8 cellular contexts compared by ENCODE assay signal in the genomic region with DNA sequence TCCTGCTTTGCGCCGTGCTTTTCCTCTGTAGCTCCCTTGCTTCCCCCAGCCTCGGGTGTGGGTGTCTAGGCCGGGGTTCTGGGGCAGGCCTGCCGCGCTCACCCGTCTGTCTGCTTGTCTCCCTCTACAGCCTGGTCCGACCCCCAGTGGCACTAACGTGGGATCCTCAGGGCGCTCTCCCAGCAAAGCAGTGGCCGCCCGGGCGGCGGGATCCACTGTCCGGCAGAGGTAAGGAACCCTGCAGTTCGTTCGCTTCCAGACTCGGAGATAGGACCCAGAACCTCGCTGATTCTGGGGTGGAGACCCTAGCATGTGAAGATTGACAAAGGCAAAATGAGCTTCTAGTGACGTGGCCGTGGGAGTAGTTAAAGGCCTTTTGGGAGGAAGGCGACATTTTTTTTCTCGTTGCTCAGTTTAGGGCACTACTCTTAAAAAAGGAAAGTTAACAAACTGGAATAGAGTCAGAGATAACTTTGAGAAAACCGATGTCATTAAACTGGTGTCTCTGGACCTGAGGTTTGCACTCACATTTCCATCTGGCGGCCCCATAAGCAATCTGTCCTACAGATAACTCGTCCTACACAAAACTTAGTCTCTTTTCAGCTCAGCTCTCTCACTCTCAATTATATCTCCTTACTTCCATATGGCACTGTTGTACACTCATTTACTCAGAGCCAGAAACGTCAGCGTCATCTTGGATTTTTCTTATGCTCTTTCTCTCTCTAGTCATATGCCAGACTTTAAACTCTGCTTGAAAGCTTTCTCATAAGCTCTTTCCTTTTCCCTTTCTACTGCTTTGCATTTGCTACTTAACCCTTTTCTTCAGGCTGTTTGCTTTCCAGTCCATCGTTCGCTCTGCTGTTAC. TPM values are rescaled to one million over a fixed set of nuclear protein-coding genes. Genes with fewer than 3 reads are reported as not detected.
DNase-seq lines count a peak whose midpoint lies in the region; ATAC-seq and TF ChIP-seq lines count a peak whose summit lies in the region.

No MANE protein-coding gene starts in this region.

- H3K4me1 Mint-ChIP-seq in CD4-positive, alpha-beta memory T cell, result peaks cover 49 to 85% (median 69%) of the 10 kb centered on the region in 4 donors

- ATAC-seq in GM21367 (IDR thresholded peaks at IDR 0.05; ENCODE audit: unreplicated experiment), result peak; percentile 14
- peak; percentile 22 for ATAC-seq in mucosa of descending colon

- peak overlapping the region; percentile 95 to 100 (median 98) for H3K4me3 Mint-ChIP-seq in CD4-positive, alpha-beta memory T cell

- no peaks in the 10 kb centered on the region for H3K9me3 ChIP-seq in CD4-positive, alpha-beta memory T cell (ENCODE audit: control insufficient read depth in 1 of 2, low read length in 2 of 2)
- H3K9me3 ChIP-seq in Karpas-422 (ENCODE audit: low read length) (no peaks in the 10 kb centered on the region), mucosa of descending colon (no peaks in the 10 kb centered on the region)

- peaks cover 84% of the 10 kb centered on the region for H3K79me2 ChIP-seq in Karpas-422 (ENCODE audit: low read length)

- no peaks in the 10 kb centered on the region for H3K9me2 ChIP-seq in Karpas-422 (replicated peaks; ENCODE audit: insufficient read depth, low read length)

- H3K27ac ChIP-seq in CD4-positive, alpha-beta memory T cell (ENCODE audit: low read depth, low read length), result peak overlapping the region; percentile 82
- peak overlapping the region; percentile 86 for H3K27ac ChIP-seq in Karpas-422 (ENCODE audit: low read length)

- H3K9me3 Mint-ChIP-seq in CD4-positive, alpha-beta memory T cell, result no peaks in the 10 kb centered on the region

- H4K20me1 ChIP-seq in Karpas-422 (ENCODE audit: insufficient read depth, low read depth, low read length), result peaks cover 34% of the 10 kb centered on the region

- peaks cover 54% of the 10 kb centered on the region for H3K4me1 ChIP-seq in CD4-positive, alpha-beta memory T cell (ENCODE audit: insufficient read depth, low read length)
- peaks cover 37% of the 10 kb centered on the region for H3K4me1 ChIP-seq in Karpas-422 (ENCODE audit: low read length)
- peaks cover 26% of the 10 kb centered on the region for H3K4me1 ChIP-seq in mucosa of descending colon (ENCODE audit: low read depth)

- DNase-seq in CD4-positive, alpha-beta memory T cell, result no peak
- DNase-seq in Karpas-422 (no peak), dedifferentiated amniotic fluid mesenchymal stem cell (ENCODE audit: extremely low spot score) (peak; percentile 19), mucosa of descending colon (no peak), DMS53 (lab: John Stamatoyannopoulos, UW) (no peak), amygdala (lab: John Stamatoyannopoulos, UW) (no peak), SIG-M5 (lab: John Stamatoyannopoulos, UW) (no peak)

- no peak for TF ChIP-seq CTCF in mucosa of descending colon (IDR thresholded peaks at IDR 0.05)

- no peaks in the 10 kb centered on the region for H3K27me3 ChIP-seq in CD4-positive, alpha-beta memory T cell (ENCODE audit: insufficient read depth, low read length)
- H3K27me3 ChIP-seq in Karpas-422 (ENCODE audit: low read length), result no peaks in the 10 kb centered on the region

- intact Hi-C loops in CD4-positive, alpha-beta memory T cell (cut with micrococcal nuclease), result loop anchor here (1.0 to 5.0 kb wide), 6 partner anchors 38 to 1130 kb away; partner anchors contain the start of genes ERP44, GALNT12, INVS and TEX10
- intact Hi-C loops in mucosa of descending colon (cut with DNase I, micrococcal nuclease), result no loop called here

- H3K4me2 ChIP-seq in Karpas-422 (ENCODE audit: low read depth, low read length, poor library complexity, severe bottlenecking), result peak overlapping the region; percentile 95

- H3K9ac ChIP-seq in Karpas-422 (ENCODE audit: low read length), result peak overlapping the region; percentile 89

- peak overlapping the region; percentile 57 to 78 for H3K4me3 ChIP-seq in CD4-positive, alpha-beta memory T cell (ENCODE audit: low read length in 2 of 2)
- H3K4me3 ChIP-seq in Karpas-422 (ENCODE audit: low read length), result peak overlapping the region; percentile 94
- peak overlapping the region; percentile 98 for H3K4me3 ChIP-seq in mucosa of descending colon

- peak overlapping the region; percentile 99 to 100 (median 100) for H3K27ac Mint-ChIP-seq in CD4-positive, alpha-beta memory T cell

- POLR2A ChIA-PET in CD4-positive, alpha-beta memory T cell (lab: Charles Lee; ENCODE audit: partially characterized antibody), result interaction anchor here (0.7 to 2.8 kb wide), 4 partner anchors 10 to 597 kb away, joined by 3 to 16 read pairs (median 4); no protein-coding TSS in a partner anchor

- CTCF ChIA-PET in CD4-positive, alpha-beta memory T cell (lab: Charles Lee; ENCODE audit: partially characterized antibody), result interaction anchor here (0.8 to 2.6 kb wide), 8 partner anchors 9 to 119 kb away, joined by 3 to 12 read pairs (median 4); no protein-coding TSS in a partner anchor

- no peaks in the 10 kb centered on the region for H3K27me3 Mint-ChIP-seq in CD4-positive, alpha-beta memory T cell

- peak overlapping the region; percentile 67; the same call in 1 of the 2 replicates for H2AFZ ChIP-seq in Karpas-422 (ENCODE audit: low read length)

- peaks cover 36 to 71% of the 10 kb centered on the region in 2 donors for H3K36me3 Mint-ChIP-seq in CD4-positive, alpha-beta memory T cell

- H3K36me3 ChIP-seq in CD4-positive, alpha-beta memory T cell (ENCODE audit: insufficient read depth, low read length), result peaks cover 8% of the 10 kb centered on the region
- H3K36me3 ChIP-seq in Karpas-422 (ENCODE audit: insufficient read depth, low read length) (peaks cover 32% of the 10 kb centered on the region), mucosa of descending colon (ENCODE audit: low read depth) (no peaks in the 10 kb centered on the region)

RNA-seq across cellular contexts. Expression of gene SEC61B, which starts 0.6 kb away (rescaled TPM):
- 100 to 1,000 TPM; 101 to 106 TPM for total RNA-seq in CD4-positive, alpha-beta memory T cell
- 100 to 1,000 TPM; 389 to 532 TPM for polyA plus RNA-seq in CD4-positive, alpha-beta memory T cell
- total RNA-seq in Karpas-422 (2014; rRNA removed; shearing (Covaris generic); ENCODE audit: low replicate concordance), result 81.1 and 110 TPM in 2 replicates
- 100 to 1,000 TPM in 1 of 3 donors, 10 to 100 TPM in 2; 81.5 to 122 (median 81.7) TPM for total RNA-seq in mucosa of descending colon

RNA-seq across cellular contexts. Expression of gene ALG2, which starts 0.9 kb away (rescaled TPM):
- 10 to 100 TPM; 39.1 to 39.8 TPM for total RNA-seq in CD4-positive, alpha-beta memory T cell
- 10 to 100 TPM; 35.3 to 36.8 TPM for polyA plus RNA-seq in CD4-positive, alpha-beta memory T cell
- total RNA-seq in Karpas-422 (2014; rRNA removed; shearing (Covaris generic); ENCODE audit: low replicate concordance), result 19.9 and 24.1 TPM in 2 replicates
- 10 to 100 TPM; 27.0 to 30.5 (median 30.0) TPM for total RNA-seq in mucosa of descending colon
